ENCODE assay signal across 1 cellular context in the genomic region with DNA sequence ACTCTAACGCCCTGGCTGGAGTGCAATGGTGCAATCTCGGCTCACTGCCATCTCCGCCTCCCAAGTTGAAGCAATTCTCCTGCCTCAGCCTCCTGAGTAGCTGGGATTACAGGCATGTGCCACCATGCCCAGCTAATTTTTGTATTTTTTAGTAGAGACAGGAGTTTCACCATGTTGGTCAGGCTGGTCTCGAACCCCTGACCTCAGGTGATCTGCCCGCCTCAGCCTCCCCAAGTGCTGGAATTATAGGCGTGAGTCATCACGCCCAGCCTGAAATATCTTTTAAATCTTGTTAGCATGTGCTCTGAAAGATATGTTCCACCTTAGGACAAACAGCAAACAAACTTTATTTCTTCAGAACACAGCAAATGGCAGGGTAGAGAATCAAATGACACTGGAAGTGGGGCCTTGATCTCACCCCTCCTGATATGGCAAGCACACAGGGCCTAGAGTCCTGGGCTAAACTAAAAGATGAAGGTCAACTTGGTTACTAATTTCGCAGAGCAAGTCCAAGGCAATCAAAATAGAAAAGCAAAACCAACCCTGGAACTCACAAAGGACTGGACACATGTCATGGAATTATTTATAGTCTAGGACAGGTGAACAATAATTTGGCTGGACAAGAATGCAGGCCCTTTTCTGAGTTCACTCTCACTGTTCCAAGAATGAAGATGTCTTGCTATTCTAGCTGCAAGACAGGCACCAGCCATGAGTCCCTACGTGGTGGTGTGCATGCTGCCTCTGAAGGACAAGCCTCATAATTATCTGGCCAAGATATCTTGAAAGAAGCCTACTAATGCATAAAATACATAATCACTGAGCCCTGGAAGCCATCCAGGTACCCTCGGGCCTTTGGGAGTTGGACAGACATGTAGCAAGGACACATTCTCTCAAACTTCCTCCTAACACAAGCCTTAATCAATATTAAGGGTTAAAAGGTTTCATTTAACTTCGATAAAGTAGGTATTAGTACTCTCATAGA.
A peak's percentile ranks its signal among the peaks of the same experiment; 100 is the strongest.
TF ChIP-seq lines count a peak whose summit lies in the region.

No MANE protein-coding gene starts in this region.

TF ChIP-seq in HepG2, 621 proteins besides CTCF, POLR2A, EP300 and RAD21 (continues in another document):
- peak; percentile 53; the same call in 1 of the 2 replicates for TF ChIP-seq ZBTB7A (CRISPR knock-in tag; IDR thresholded peaks at IDR 0.05)
- TF ChIP-seq ZMYM4 (CRISPR knock-in tag; IDR thresholded peaks at IDR 0.05) = peak; percentile 34; the same call in 1 of the 2 replicates
- TF ChIP-seq LCORL (IDR thresholded peaks at IDR 0.05) = no peak
- peak; percentile 55; the same call in 1 of the 2 replicates for TF ChIP-seq LCORL (CRISPR knock-in tag; IDR thresholded peaks at IDR 0.05)
- TF ChIP-seq JUND (CRISPR knock-in tag; IDR thresholded peaks at IDR 0.05) = peak; percentile 38; the same call in 1 of the 2 replicates
- no peak for TF ChIP-seq ZNF484 (CRISPR knock-in tag; IDR thresholded peaks at IDR 0.05; ENCODE audit: borderline replicate concordance, low read depth)
- peak; percentile 58; the same call in 1 of the 2 replicates for TF ChIP-seq ZMYM3 (CRISPR knock-in tag; IDR thresholded peaks at IDR 0.05)
- 0 out of 2 replicates have a peak, but pooled peaks have one; percentile 31 for TF ChIP-seq ZNF557 (CRISPR knock-in tag; IDR thresholded peaks at IDR 0.05)
- peak; percentile 41 for TF ChIP-seq FOSL2 (CRISPR knock-in tag; IDR thresholded peaks at IDR 0.05)
- TF ChIP-seq, protein P1, sequence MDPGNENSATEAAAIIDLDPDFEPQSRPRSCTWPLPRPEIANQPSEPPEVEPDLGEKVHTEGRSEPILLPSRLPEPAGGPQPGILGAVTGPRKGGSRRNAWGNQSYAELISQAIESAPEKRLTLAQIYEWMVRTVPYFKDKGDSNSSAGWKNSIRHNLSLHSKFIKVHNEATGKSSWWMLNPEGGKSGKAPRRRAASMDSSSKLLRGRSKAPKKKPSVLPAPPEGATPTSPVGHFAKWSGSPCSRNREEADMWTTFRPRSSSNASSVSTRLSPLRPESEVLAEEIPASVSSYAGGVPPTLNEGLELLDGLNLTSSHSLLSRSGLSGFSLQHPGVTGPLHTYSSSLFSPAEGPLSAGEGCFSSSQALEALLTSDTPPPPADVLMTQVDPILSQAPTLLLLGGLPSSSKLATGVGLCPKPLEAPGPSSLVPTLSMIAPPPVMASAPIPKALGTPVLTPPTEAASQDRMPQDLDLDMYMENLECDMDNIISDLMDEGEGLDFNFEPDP (CRISPR knock-in tag; conservative IDR thresholded peaks at IDR 0.05) = 0 out of 2 replicates have a peak, but pooled peaks have one; percentile 42
- 0 out of 2 replicates have a peak, but pooled peaks have one; percentile 16 for TF ChIP-seq SAP130 (CRISPR knock-in tag; IDR thresholded peaks at IDR 0.05; ENCODE audit: low read depth)
- peak; percentile 18 for TF ChIP-seq TEAD3 (CRISPR knock-in tag; optimal IDR thresholded peaks at IDR 0.05; ENCODE audit: borderline replicate concordance)
- TF ChIP-seq ARID2 (CRISPR knock-in tag; IDR thresholded peaks at IDR 0.05; ENCODE audit: borderline replicate concordance) = 0 out of 2 replicates have a peak, but pooled peaks have one; percentile 39
- TF ChIP-seq, protein P2, sequence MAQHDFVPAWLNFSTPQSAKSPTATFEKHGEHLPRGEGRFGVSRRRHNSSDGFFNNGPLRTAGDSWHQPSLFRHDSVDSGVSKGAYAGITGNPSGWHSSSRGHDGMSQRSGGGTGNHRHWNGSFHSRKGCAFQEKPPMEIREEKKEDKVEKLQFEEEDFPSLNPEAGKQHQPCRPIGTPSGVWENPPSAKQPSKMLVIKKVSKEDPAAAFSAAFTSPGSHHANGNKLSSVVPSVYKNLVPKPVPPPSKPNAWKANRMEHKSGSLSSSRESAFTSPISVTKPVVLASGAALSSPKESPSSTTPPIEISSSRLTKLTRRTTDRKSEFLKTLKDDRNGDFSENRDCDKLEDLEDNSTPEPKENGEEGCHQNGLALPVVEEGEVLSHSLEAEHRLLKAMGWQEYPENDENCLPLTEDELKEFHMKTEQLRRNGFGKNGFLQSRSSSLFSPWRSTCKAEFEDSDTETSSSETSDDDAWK (CRISPR knock-in tag; IDR thresholded peaks at IDR 0.05) = no peak
- TF ChIP-seq, protein P3, sequence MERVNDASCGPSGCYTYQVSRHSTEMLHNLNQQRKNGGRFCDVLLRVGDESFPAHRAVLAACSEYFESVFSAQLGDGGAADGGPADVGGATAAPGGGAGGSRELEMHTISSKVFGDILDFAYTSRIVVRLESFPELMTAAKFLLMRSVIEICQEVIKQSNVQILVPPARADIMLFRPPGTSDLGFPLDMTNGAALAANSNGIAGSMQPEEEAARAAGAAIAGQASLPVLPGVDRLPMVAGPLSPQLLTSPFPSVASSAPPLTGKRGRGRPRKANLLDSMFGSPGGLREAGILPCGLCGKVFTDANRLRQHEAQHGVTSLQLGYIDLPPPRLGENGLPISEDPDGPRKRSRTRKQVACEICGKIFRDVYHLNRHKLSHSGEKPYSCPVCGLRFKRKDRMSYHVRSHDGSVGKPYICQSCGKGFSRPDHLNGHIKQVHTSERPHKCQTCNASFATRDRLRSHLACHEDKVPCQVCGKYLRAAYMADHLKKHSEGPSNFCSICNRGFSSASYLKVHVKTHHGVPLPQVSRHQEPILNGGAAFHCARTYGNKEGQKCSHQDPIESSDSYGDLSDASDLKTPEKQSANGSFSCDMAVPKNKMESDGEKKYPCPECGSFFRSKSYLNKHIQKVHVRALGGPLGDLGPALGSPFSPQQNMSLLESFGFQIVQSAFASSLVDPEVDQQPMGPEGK (CRISPR knock-in tag; IDR thresholded peaks at IDR 0.05) = peak; percentile 29; the same call in 1 of the 2 replicates
- no peak for TF ChIP-seq ELF3 (CRISPR knock-in tag; IDR thresholded peaks at IDR 0.05)
- 0 out of 2 replicates have a peak, but pooled peaks have one; percentile 25 for TF ChIP-seq ZNF572 (CRISPR knock-in tag; IDR thresholded peaks at IDR 0.05)
- TF ChIP-seq ZFX (CRISPR knock-in tag; IDR thresholded peaks at IDR 0.05; ENCODE audit: low read depth) = 0 out of 2 replicates have a peak, but pooled peaks have one; percentile 33
- TF ChIP-seq RBM22 (optimal IDR thresholded peaks at IDR 0.05; ENCODE audit: low read length) = peak; percentile 60
- 0 out of 2 replicates have a peak, but pooled peaks have one; percentile 30 for TF ChIP-seq SMAD1 (CRISPR knock-in tag; IDR thresholded peaks at IDR 0.05; ENCODE audit: borderline replicate concordance, low read depth)
- TF ChIP-seq, protein P4, sequence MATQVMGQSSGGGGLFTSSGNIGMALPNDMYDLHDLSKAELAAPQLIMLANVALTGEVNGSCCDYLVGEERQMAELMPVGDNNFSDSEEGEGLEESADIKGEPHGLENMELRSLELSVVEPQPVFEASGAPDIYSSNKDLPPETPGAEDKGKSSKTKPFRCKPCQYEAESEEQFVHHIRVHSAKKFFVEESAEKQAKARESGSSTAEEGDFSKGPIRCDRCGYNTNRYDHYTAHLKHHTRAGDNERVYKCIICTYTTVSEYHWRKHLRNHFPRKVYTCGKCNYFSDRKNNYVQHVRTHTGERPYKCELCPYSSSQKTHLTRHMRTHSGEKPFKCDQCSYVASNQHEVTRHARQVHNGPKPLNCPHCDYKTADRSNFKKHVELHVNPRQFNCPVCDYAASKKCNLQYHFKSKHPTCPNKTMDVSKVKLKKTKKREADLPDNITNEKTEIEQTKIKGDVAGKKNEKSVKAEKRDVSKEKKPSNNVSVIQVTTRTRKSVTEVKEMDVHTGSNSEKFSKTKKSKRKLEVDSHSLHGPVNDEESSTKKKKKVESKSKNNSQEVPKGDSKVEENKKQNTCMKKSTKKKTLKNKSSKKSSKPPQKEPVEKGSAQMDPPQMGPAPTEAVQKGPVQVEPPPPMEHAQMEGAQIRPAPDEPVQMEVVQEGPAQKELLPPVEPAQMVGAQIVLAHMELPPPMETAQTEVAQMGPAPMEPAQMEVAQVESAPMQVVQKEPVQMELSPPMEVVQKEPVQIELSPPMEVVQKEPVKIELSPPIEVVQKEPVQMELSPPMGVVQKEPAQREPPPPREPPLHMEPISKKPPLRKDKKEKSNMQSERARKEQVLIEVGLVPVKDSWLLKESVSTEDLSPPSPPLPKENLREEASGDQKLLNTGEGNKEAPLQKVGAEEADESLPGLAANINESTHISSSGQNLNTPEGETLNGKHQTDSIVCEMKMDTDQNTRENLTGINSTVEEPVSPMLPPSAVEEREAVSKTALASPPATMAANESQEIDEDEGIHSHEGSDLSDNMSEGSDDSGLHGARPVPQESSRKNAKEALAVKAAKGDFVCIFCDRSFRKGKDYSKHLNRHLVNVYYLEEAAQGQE (IDR thresholded peaks at IDR 0.05; ENCODE audit: borderline replicate concordance in 1 of 2, low read depth in 1 of 2, low read length in 2 of 2) = no peak
- TF ChIP-seq, protein P5, sequence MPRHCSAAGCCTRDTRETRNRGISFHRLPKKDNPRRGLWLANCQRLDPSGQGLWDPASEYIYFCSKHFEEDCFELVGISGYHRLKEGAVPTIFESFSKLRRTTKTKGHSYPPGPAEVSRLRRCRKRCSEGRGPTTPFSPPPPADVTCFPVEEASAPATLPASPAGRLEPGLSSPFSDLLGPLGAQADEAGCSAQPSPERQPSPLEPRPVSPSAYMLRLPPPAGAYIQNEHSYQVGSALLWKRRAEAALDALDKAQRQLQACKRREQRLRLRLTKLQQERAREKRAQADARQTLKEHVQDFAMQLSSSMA (CRISPR knock-in tag; IDR thresholded peaks at IDR 0.05) = 0 out of 2 replicates have a peak, but pooled peaks have one; percentile 44
- TF ChIP-seq, protein P6, sequence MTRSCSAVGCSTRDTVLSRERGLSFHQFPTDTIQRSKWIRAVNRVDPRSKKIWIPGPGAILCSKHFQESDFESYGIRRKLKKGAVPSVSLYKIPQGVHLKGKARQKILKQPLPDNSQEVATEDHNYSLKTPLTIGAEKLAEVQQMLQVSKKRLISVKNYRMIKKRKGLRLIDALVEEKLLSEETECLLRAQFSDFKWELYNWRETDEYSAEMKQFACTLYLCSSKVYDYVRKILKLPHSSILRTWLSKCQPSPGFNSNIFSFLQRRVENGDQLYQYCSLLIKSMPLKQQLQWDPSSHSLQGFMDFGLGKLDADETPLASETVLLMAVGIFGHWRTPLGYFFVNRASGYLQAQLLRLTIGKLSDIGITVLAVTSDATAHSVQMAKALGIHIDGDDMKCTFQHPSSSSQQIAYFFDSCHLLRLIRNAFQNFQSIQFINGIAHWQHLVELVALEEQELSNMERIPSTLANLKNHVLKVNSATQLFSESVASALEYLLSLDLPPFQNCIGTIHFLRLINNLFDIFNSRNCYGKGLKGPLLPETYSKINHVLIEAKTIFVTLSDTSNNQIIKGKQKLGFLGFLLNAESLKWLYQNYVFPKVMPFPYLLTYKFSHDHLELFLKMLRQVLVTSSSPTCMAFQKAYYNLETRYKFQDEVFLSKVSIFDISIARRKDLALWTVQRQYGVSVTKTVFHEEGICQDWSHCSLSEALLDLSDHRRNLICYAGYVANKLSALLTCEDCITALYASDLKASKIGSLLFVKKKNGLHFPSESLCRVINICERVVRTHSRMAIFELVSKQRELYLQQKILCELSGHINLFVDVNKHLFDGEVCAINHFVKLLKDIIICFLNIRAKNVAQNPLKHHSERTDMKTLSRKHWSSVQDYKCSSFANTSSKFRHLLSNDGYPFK (CRISPR knock-in tag; IDR thresholded peaks at IDR 0.05; ENCODE audit: borderline replicate concordance) = 0 out of 2 replicates have a peak, but pooled peaks have one; percentile 40
- TF ChIP-seq, protein P7, sequence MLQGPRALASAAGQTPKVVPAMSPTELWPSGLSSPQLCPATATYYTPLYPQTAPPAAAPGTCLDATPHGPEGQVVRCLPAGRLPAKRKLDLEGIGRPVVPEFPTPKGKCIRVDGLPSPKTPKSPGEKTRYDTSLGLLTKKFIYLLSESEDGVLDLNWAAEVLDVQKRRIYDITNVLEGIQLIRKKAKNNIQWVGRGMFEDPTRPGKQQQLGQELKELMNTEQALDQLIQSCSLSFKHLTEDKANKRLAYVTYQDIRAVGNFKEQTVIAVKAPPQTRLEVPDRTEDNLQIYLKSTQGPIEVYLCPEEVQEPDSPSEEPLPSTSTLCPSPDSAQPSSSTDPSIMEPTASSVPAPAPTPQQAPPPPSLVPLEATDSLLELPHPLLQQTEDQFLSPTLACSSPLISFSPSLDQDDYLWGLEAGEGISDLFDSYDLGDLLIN (CRISPR knock-in tag; IDR thresholded peaks at IDR 0.05; ENCODE audit: borderline replicate concordance) = no peak
- peak; percentile 74; the same call in 1 of the 2 replicates for TF ChIP-seq NCOA1 (CRISPR knock-in tag; IDR thresholded peaks at IDR 0.05)
- no peak for TF ChIP-seq HOXA9 (CRISPR knock-in tag; IDR thresholded peaks at IDR 0.05; ENCODE audit: borderline replicate concordance)
- TF ChIP-seq ONECUT2 (CRISPR knock-in tag; IDR thresholded peaks at IDR 0.05) = 0 out of 2 replicates have a peak, but pooled peaks have one; percentile 6
- TF ChIP-seq ZNF746 (CRISPR knock-in tag; IDR thresholded peaks at IDR 0.05) = no peak
- no peak for TF ChIP-seq GABPB1 (CRISPR knock-in tag; IDR thresholded peaks at IDR 0.05)
- no peak for TF ChIP-seq ZZZ3 (CRISPR knock-in tag; IDR thresholded peaks at IDR 0.05; ENCODE audit: borderline replicate concordance)
- no peak for TF ChIP-seq ZNF382 (CRISPR knock-in tag; IDR thresholded peaks at IDR 0.05; ENCODE audit: borderline replicate concordance)
- no peak for TF ChIP-seq SSRP1 (CRISPR knock-in tag; IDR thresholded peaks at IDR 0.05)
- TF ChIP-seq ZNF652 (CRISPR knock-in tag; IDR thresholded peaks at IDR 0.05; ENCODE audit: borderline replicate concordance, low read depth) = peak; percentile 14; the same call in 1 of the 2 replicates
- TF ChIP-seq, protein P8, sequence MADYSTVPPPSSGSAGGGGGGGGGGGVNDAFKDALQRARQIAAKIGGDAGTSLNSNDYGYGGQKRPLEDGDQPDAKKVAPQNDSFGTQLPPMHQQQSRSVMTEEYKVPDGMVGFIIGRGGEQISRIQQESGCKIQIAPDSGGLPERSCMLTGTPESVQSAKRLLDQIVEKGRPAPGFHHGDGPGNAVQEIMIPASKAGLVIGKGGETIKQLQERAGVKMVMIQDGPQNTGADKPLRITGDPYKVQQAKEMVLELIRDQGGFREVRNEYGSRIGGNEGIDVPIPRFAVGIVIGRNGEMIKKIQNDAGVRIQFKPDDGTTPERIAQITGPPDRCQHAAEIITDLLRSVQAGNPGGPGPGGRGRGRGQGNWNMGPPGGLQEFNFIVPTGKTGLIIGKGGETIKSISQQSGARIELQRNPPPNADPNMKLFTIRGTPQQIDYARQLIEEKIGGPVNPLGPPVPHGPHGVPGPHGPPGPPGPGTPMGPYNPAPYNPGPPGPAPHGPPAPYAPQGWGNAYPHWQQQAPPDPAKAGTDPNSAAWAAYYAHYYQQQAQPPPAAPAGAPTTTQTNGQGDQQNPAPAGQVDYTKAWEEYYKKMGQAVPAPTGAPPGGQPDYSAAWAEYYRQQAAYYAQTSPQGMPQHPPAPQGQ (CRISPR knock-in tag; IDR thresholded peaks at IDR 0.05; ENCODE audit: borderline replicate concordance) = 0 out of 2 replicates have a peak, but pooled peaks have one; percentile 49
- no peak for TF ChIP-seq GPN1 (CRISPR knock-in tag; IDR thresholded peaks at IDR 0.05; ENCODE audit: borderline replicate concordance)
- TF ChIP-seq, protein P9, sequence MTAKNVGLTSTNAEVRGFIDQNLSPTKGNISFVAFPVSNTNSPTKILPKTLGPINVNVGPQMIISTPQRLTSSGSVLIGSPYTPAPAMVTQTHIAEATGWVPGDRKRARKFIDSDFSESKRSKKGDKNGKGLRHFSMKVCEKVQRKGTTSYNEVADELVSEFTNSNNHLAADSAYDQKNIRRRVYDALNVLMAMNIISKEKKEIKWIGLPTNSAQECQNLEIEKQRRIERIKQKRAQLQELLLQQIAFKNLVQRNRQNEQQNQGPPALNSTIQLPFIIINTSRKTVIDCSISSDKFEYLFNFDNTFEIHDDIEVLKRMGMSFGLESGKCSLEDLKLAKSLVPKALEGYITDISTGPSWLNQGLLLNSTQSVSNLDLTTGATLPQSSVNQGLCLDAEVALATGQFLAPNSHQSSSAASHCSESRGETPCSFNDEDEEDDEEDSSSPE (CRISPR knock-in tag; IDR thresholded peaks at IDR 0.05) = no peak
- TF ChIP-seq STAG1 (CRISPR knock-in tag; IDR thresholded peaks at IDR 0.05) = no peak
- no peak for TF ChIP-seq TEAD2 (CRISPR knock-in tag; IDR thresholded peaks at IDR 0.05)
- 0 out of 2 replicates have a peak, but pooled peaks have one; percentile 8 for TF ChIP-seq SOX5 (CRISPR knock-in tag; IDR thresholded peaks at IDR 0.05; ENCODE audit: borderline replicate concordance)
